Comparison of ENCODE assay signal across 8 cellular contexts in genomic region chr1:205229399-205229861, GRCh38. TPM values are rescaled to one million over a fixed set of nuclear protein-coding genes. Genes with fewer than 3 reads are reported as not detected.
DNase-seq lines count a peak whose midpoint lies in the region; ATAC-seq and TF ChIP-seq lines count a peak whose summit lies in the region.

No MANE protein-coding gene starts in this region.

- peaks cover 34% of the 10 kb centered on the region for H3K4me1 Mint-ChIP-seq in GM23338
- H3K4me1 Mint-ChIP-seq in activated CD4-positive, alpha-beta T cell treated with anti-CD3 and anti-CD28 coated beads, Interleukin-2, amount 10 ng/mL, durations not matched to agents 24 days and 14 days = peaks cover 51% of the 10 kb centered on the region

- WGBS in liver = 8% methylated on average over 15 of the region's 15 CpGs

- H3K4me3 ChIP-seq in GM23338 (peak overlapping the region; percentile 88), colonic mucosa (no peak overlapping the region), liver (ENCODE audit: low read depth in 1 of 3, low read length in 3 of 3) (no peak overlapping the region)

- peak overlapping the region; percentile 82 for H3K4me3 Mint-ChIP-seq in GM23338
- H3K4me3 Mint-ChIP-seq in activated CD4-positive, alpha-beta T cell treated with anti-CD3 and anti-CD28 coated beads, Interleukin-2, amount 10 ng/mL, durations not matched to agents 24 days and 14 days = peak overlapping the region; percentile 91

- intact Hi-C loops in activated CD4-positive, alpha-beta T cell treated with anti-CD3 and anti-CD28 coated beads, Interleukin-2, amount 10 ng/mL, durations not matched to agents 24 days and 14 days (cut with micrococcal nuclease) = loop anchor here (1.0 to 2.0 kb wide), 6 partner anchors 9 to 107 kb away; no protein-coding TSS in a partner anchor
- intact Hi-C loops in colonic mucosa (cut with DNase I) = no loop called here

- H3K36me3 Mint-ChIP-seq in GM23338 (ENCODE audit: low read depth) = no peaks in the 10 kb centered on the region
- H3K36me3 Mint-ChIP-seq in activated CD4-positive, alpha-beta T cell treated with anti-CD3 and anti-CD28 coated beads, Interleukin-2, amount 10 ng/mL, durations not matched to agents 24 days and 14 days (ENCODE audit: low read depth) = peaks cover 5% of the 10 kb centered on the region

- peak overlapping the region; percentile 97 for H3K4me2 ChIP-seq in GM23338

- H4K20me1 ChIP-seq in GM23338 (replicated peaks; ENCODE audit: insufficient read depth) = no peaks in the 10 kb centered on the region; the same call in 1 of the 2 replicates

- peaks cover 19% of the 10 kb centered on the region for H3K4me1 ChIP-seq in GM23338 (ENCODE audit: insufficient read depth)
- peaks cover 18% of the 10 kb centered on the region for H3K4me1 ChIP-seq in colonic mucosa
- peaks cover 0 to 28% (median 19%) of the 10 kb centered on the region in 4 donors for H3K4me1 ChIP-seq in liver (ENCODE audit: control insufficient read depth in 4 of 4, insufficient read depth in 4 of 4, low read length in 3 of 4)

- H3K79me2 ChIP-seq in GM23338 (replicated peaks; ENCODE audit: insufficient read depth) = 0 out of 2 replicates have a peak, but pooled peaks cover 5% of the 10 kb centered on the region

- H3K27me3 Mint-ChIP-seq in GM23338 (ENCODE audit: insufficient read depth, low read depth, poor library complexity) = peaks cover 17% of the 10 kb centered on the region
- peaks cover 29% of the 10 kb centered on the region for H3K27me3 Mint-ChIP-seq in activated CD4-positive, alpha-beta T cell treated with anti-CD3 and anti-CD28 coated beads, Interleukin-2, amount 10 ng/mL, durations not matched to agents 24 days and 14 days

- H3K27ac ChIP-seq in GM23338 (ENCODE audit: low read depth) (no peak overlapping the region), colonic mucosa (no peak overlapping the region), liver (ENCODE audit: low read depth in 1 of 2, low read length in 2 of 2) (no peak overlapping the region)

- 0 out of 2 replicates have a peak overlapping the region, but pooled peaks have one; percentile 90 for H2AFZ ChIP-seq in GM23338

- H3K9me2 ChIP-seq in GM23338 (ENCODE audit: insufficient read depth) = no peaks in the 10 kb centered on the region

- peak in 1 of 2 donors; percentile 33 for TF ChIP-seq RAD21 in liver (IDR thresholded peaks at IDR 0.05)

- H3K27me3 ChIP-seq in GM23338 (ENCODE audit: insufficient read depth) (peaks cover 12% of the 10 kb centered on the region), colonic mucosa (peaks cover 6% of the 10 kb centered on the region), liver (ENCODE audit: control insufficient read depth in 4 of 4, insufficient read depth in 4 of 4, low read length in 3 of 4) (peaks cover 0 to 2% (median 0%) of the 10 kb centered on the region in 4 donors)

- TF ChIP-seq CTCF in GM23338 (conservative IDR thresholded peaks at IDR 0.05; ENCODE audit: low read depth in 2 of 2) (peak in 1 of 2 experiments; percentile 67; a peak in 2 of 4 replicates), colonic mucosa (IDR thresholded peaks at IDR 0.05) (no peak), liver (IDR thresholded peaks at IDR 0.05; ENCODE audit: low read depth, low read length, missing input control) (peak; percentile 17)

- H3K36me3 ChIP-seq in GM23338 (ENCODE audit: insufficient read depth) (no peaks in the 10 kb centered on the region), colonic mucosa (no peaks in the 10 kb centered on the region), liver (ENCODE audit: control insufficient read depth in 4 of 4, insufficient read depth in 3 of 4, low read depth in 1 of 4, low read length in 3 of 4) (no peaks in the 10 kb centered on the region)

- no peak overlapping the region for H3K27ac Mint-ChIP-seq in GM23338
- H3K27ac Mint-ChIP-seq in activated CD4-positive, alpha-beta T cell treated with anti-CD3 and anti-CD28 coated beads, Interleukin-2, amount 10 ng/mL, durations not matched to agents 24 days and 14 days = peak overlapping the region; percentile 86

- H3K9ac ChIP-seq in colonic mucosa (ENCODE audit: low read depth in 2 of 2, low read length in 2 of 2) (no peak overlapping the region), liver (ENCODE audit: low read depth in 1 of 2, low read length in 2 of 2) (no peak overlapping the region)

- H3F3A ChIP-seq in GM23338 (replicated peaks; ENCODE audit: low read depth) = peaks cover 17% of the 10 kb centered on the region; the same call in 1 of the 2 replicates

- H3K9me3 ChIP-seq in colonic mucosa (no peaks in the 10 kb centered on the region), liver (ENCODE audit: control insufficient read depth in 4 of 4, low read length in 3 of 4) (no peaks in the 10 kb centered on the region)

- DNase-seq in AG08395 (ENCODE audit: low spot score) = peak; percentile 76
- peak; percentile 86 for DNase-seq in GM23338 (ENCODE audit: low spot score)
- peak; percentile 56 to 89 for DNase-seq in NCI-H446 (lab: John Stamatoyannopoulos, UW)
- DNase-seq in activated CD4-positive, alpha-beta T cell treated with anti-CD3 and anti-CD28 coated beads, Interleukin-2, amount 10 ng/mL, durations not matched to agents 24 days and 14 days = peak; percentile 91
- DNase-seq in colonic mucosa = peak; percentile 60
- DNase-seq in stimulated activated CD4-positive, alpha-beta T cell treated with anti-CD3 and anti-CD28 coated beads, Interleukin-4, amount 100 ng/mL, for 4 hours = peak; percentile 46 to 60

- ATAC-seq in GM23338 = peak; percentile 63
- no peak for ATAC-seq in HG03442 (IDR thresholded peaks at IDR 0.05; ENCODE audit: unreplicated experiment)

- no peaks in the 10 kb centered on the region for H3K9me3 Mint-ChIP-seq in GM23338
- no peaks in the 10 kb centered on the region for H3K9me3 Mint-ChIP-seq in activated CD4-positive, alpha-beta T cell treated with anti-CD3 and anti-CD28 coated beads, Interleukin-2, amount 10 ng/mL, durations not matched to agents 24 days and 14 days

TF ChIP-seq in GM23338, 12 proteins besides CTCF, POLR2A, EP300 and RAD21:
- no peak for TF ChIP-seq EZH2phosphoT487 (IDR thresholded peaks at IDR 0.05; ENCODE audit: unreplicated experiment)
- TF ChIP-seq ZNF114 (CRISPR knock-in tag; IDR thresholded peaks at IDR 0.05) = no peak

TF ChIP-seq in liver, 16 proteins besides CTCF, POLR2A, EP300 and RAD21:
- TF ChIP-seq ZBTB33 (IDR thresholded peaks at IDR 0.05) (no peak), EGR1 (IDR thresholded peaks at IDR 0.05; ENCODE audit: low read depth in 2 of 2) (no peak), MAX (IDR thresholded peaks at IDR 0.05) (no peak), ATF3 (IDR thresholded peaks at IDR 0.05) (no peak), JUND (IDR thresholded peaks at IDR 0.05) (no peak), HNF4A (conservative IDR thresholded peaks at IDR 0.05) (no peak), TAF1 (conservative IDR thresholded peaks at IDR 0.05) (no peak)

RNA-seq across cellular contexts. Expression of gene TMCC2, which starts 1.7 kb away (rescaled TPM):
- 9.9 and 11.8 TPM in 2 replicates for total RNA-seq in GM23338 (2014; rRNA removed; shearing (Covaris generic))
- 2.6 and 3.1 TPM in 2 replicates for polyA plus RNA-seq in GM23338 (2016; fragmentation: Nextera tagmentation; extraction: Ambion mirVana)
- 19.9 and 20.9 TPM in 2 replicates for total RNA-seq in activated CD4-positive, alpha-beta T cell treated with anti-CD3 and anti-CD28 coated beads, Interleukin-2, amount 10 ng/mL, durations not matched to agents 24 days and 14 days
- total RNA-seq in colonic mucosa = under 1 TPM; 0.25 to 0.88 TPM
- 100 to 1,000 TPM in 1 of 2 donors, under 1 TPM in 1; 0.25 to 452 TPM for total RNA-seq in liver
- polyA plus RNA-seq in liver = under 1 TPM; 0.06 to 0.17 TPM

RNA-seq across cellular contexts. Expression of gene DSTYK, which starts 17.9 kb away (rescaled TPM):
- 8.2 and 10.7 TPM in 2 replicates for total RNA-seq in GM23338 (2014; rRNA removed; shearing (Covaris generic))
- 5.5 and 6.1 TPM in 2 replicates for polyA plus RNA-seq in GM23338 (2016; fragmentation: Nextera tagmentation; extraction: Ambion mirVana)
- 26.7 and 27.6 TPM in 2 replicates for total RNA-seq in activated CD4-positive, alpha-beta T cell treated with anti-CD3 and anti-CD28 coated beads, Interleukin-2, amount 10 ng/mL, durations not matched to agents 24 days and 14 days
- 1 to 10 TPM; 4.5 to 5.7 TPM for total RNA-seq in colonic mucosa
- total RNA-seq in liver = 1 to 10 TPM; 4.1 to 9.9 TPM
- 1 to 10 TPM; 1.5 to 1.9 TPM for polyA plus RNA-seq in liver
